30 cellular contexts compared by ENCODE assay signal in the genomic region with DNA sequence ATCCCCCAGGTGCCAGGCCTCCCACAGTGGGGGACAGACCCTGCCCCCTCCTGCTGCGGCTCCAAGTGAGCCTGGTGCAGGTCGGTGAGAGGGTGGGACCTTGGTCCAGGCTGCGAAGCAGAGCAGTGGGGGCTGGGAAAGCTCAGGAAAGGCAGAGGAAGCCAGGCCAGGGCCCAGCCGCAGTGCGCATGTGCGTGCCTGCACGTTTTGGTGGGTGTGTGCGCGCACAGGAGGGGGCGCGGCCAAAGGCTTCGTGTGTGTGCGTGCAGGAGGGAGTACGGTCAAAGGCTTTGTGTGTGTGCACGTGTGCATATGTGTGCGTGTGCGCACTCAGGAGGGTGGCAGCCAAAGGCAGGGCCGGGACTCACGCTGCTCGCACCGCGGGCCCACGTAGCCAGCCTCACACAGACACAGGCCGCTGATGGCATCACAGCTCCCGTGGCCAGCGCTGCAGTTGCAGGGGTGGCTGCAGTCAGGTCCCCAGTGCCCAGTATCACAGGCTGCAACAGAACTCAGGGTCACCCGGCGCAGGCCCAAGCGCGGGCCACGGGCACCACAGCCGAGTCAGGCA.
"Had no signal": no experiment of that assay in that cellular context is flagged by ENCODE, and none has a peak within 500 bp of the region (broad histone marks: within the 10 kb centered on the region; RNA-seq: fewer than 3 reads in every experiment).

No MANE protein-coding gene starts in this region.

- H3K27ac ChIP-seq: KMS-11, PC-9, RWPE1, WERI-Rb-1 had no signal

- ATAC-seq: activated CD8-positive, alpha-beta memory T cell treated with anti-CD3 and anti-CD28 coated beads, Interleukin-2, amount 10 ng/mL, durations not matched to agents 7 days and 5 days; activated naive CD8-positive, alpha-beta T cell treated with anti-CD3 and anti-CD28 coated beads, Interleukin-2, amount 50 U/mL, for 24 hours; Right ventricle myocardium inferior had no signal

- H3K4me3 ChIP-seq: PC-9 had no signal

- H3K36me3 ChIP-seq: WERI-Rb-1 had no signal

- H3K4me2 ChIP-seq: KMS-11, PC-9 had no signal

- H3K9ac ChIP-seq: KMS-11 had no signal

- DNase-seq: activated CD4-positive, alpha-beta memory T cell treated with anti-CD3 and anti-CD28 coated beads, Interleukin-2, amount 10 ng/mL, durations not matched to agents 7 days and 5 days; activated CD4-positive, alpha-beta T cell treated with anti-CD3 and anti-CD28 coated beads for 1 hour; activated CD4-positive, alpha-beta T cell treated with anti-CD3 and anti-CD28 coated beads for 48 hours; activated CD4-positive, CD25-positive, alpha-beta regulatory T cell; activated CD8-positive, alpha-beta memory T cell treated with anti-CD3 and anti-CD28 coated beads for 24 hours; activated CD8-positive, alpha-beta memory T cell treated with anti-CD3 and anti-CD28 coated beads, Interleukin-2, amount 10 ng/mL, durations not matched to agents 7 days and 5 days; activated CD8-positive, alpha-beta memory T cell treated with anti-CD3 and anti-CD28 coated beads, Interleukin-2, amount 50 U/mL, for 48 hours; activated effector memory CD4-positive, alpha-beta T cell treated with Interleukin-2 at 50 U/mL for 16 hours; activated naive CD4-positive, alpha-beta T cell treated with anti-CD3 and anti-CD28 coated beads, Interleukin-2, amount 10 ng/mL, durations not matched to agents 7 days and 5 days; activated naive CD8-positive, alpha-beta T cell treated with anti-CD3 and anti-CD28 coated beads, Interleukin-2, amount 50 U/mL, for 24 hours; activated T-cell treated with anti-CD3 and anti-CD28 coated beads, Interleukin-2, amount 50 U/mL, for 48 hours; cerebellar nuclear complex; MM.1S; MV-4-11; NCI-H1092; NCI-H187 treated with DMSO at 0.1 percent for 48 hours; NCI-H2081 treated with DMSO at 0.1 percent for 48 hours; NCI-H510A; NCI-H526; NCI-H748 treated with DMSO at 0.1 percent for 48 hours; PC-9; SIG-M5; SW 1271; T-helper 1 cell; T-helper 2 cell; T-helper 9 cell; WERI-Rb-1 had no signal

- H2AFZ ChIP-seq: PC-9 had no signal
